Comparison of ENCODE assay signal across 8 cellular contexts in genomic region chr3:43296565-43296964, GRCh38. TPM values are rescaled to one million over a fixed set of nuclear protein-coding genes. Genes with fewer than 3 reads are reported as not detected.
A peak's percentile ranks its signal among the peaks of the same experiment; 100 is the strongest.
DNase-seq lines count a peak whose midpoint lies in the region; TF ChIP-seq lines count a peak whose summit lies in the region.

No MANE protein-coding gene starts in this region.

- H3K27me3 Mint-ChIP-seq in HFFc6 (ENCODE audit: insufficient read depth), result no peaks in the 10 kb centered on the region

- H3K4me1 ChIP-seq in neutrophil (ENCODE audit: control insufficient read depth in 1 of 2, insufficient read depth in 1 of 2, low read depth in 1 of 2, low read length in 1 of 2), result peaks cover 78 to 99% of the 10 kb centered on the region in 2 experiments

- no peaks in the 10 kb centered on the region for H3K9me3 ChIP-seq in neutrophil

- H3K4me1 Mint-ChIP-seq in HFFc6 (ENCODE audit: low read depth), result peaks cover 34% of the 10 kb centered on the region

- no peak overlapping the region for H3K4me3 ChIP-seq in GM12864 (ENCODE audit: low read depth, low read length)
- H3K4me3 ChIP-seq in neutrophil (ENCODE audit: low read depth in 1 of 2, low read length in 1 of 2), result peak overlapping the region; percentile 44 to 48

- H3K9me3 Mint-ChIP-seq in HFFc6, result no peaks in the 10 kb centered on the region

- no peaks in the 10 kb centered on the region for H3K27me3 ChIP-seq in neutrophil

- H3K27ac Mint-ChIP-seq in HFFc6, result peak overlapping the region; percentile 1; the same call in 1 of the 2 replicates

- H3K36me3 Mint-ChIP-seq in HFFc6 (ENCODE audit: low read depth), result no peaks in the 10 kb centered on the region

- H3K4me3 Mint-ChIP-seq in HFFc6, result no peak overlapping the region

- H3K27ac ChIP-seq in neutrophil, result peak overlapping the region; percentile 83

- TF ChIP-seq CTCF in GM12864 (IDR thresholded peaks at IDR 0.05; ENCODE audit: low read depth, low read length, missing control alignments), result no peak
- TF ChIP-seq CTCF in HFFc6 (IDR thresholded peaks at IDR 0.05), result no peak
- TF ChIP-seq CTCF in neutrophil (IDR thresholded peaks at IDR 0.05), result no peak

- peaks cover 9% of the 10 kb centered on the region for H3K36me3 ChIP-seq in neutrophil

- DNase-seq in GM12864 (ENCODE audit: low read depth), result peak; percentile 39
- DNase-seq in HFFc6, result no peak
- DNase-seq in NOMO-1 treated with dmso at 0.1 percent for 144 hours (lab: John Stamatoyannopoulos, UW; ENCODE audit: unreplicated experiment), result peak; percentile 94
- peak; percentile 47 for DNase-seq in activated gamma-delta T cell treated with anti-CD3 and anti-CD28 coated beads, Interleukin-2, amount 50 U/mL, for 16 hours (ENCODE audit: low read depth)
- DNase-seq in inferior parietal cortex (ENCODE audit: extremely low spot score), result no peak
- no peak for DNase-seq in DMS114 treated with DMSO at 0.1 percent for 48 hours (lab: John Stamatoyannopoulos, UW; ENCODE audit: unreplicated experiment)
- DNase-seq in NCI-H1092 (lab: John Stamatoyannopoulos, UW), result no peak

RNA-seq across cellular contexts. Expression of gene SNRK, which starts 10.2 kb away (rescaled TPM):
- 10 to 100 TPM; 10.0 to 13.8 (median 11.6) TPM for total RNA-seq in HFFc6 (2021; fragmentation: NEBNext Ultra II Directional; extraction: Animal tissue kit (Norgen Biotek cat#: 25700))

Comparison
In these comparisons a context has a peak if more than half of its experiments do, and no peak if none do; other contexts are left out.
1. DNase-seq: peak in GM12864 (single experiment), NOMO-1 treated with dmso at 0.1 percent for 144 hours (single experiment) and activated gamma-delta T cell treated with anti-CD3 and anti-CD28 coated beads, Interleukin-2, amount 50 U/mL, for 16 hours (single experiment); none in HFFc6 (single experiment), inferior parietal cortex (single experiment), DMS114 treated with DMSO at 0.1 percent for 48 hours (single experiment) and NCI-H1092 (single experiment).